Comparison of ENCODE assay signal across 10 cellular contexts in the genomic region with DNA sequence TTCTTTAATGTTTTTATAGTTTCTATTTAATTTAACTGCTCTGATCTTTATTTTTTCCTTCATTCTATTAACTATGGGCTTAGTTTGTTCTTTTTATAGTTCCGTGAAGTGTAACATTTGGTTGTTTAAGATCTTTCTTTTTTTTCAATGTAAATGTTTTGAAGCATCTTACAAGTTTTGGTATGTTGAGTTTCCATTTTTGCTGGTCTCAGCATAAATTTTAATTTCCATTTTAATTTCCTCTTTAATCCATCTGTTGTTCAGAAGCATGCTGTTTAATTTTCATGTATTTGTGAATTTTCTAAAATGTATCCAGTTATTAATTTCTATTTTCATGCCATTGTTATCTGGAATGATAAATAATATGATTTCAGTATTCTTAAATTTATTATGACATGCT. TPM values are rescaled to one million over a fixed set of nuclear protein-coding genes. Genes with fewer than 3 reads are reported as not detected.
"Had no signal": no experiment of that assay in that cellular context is flagged by ENCODE, and none has a peak within 500 bp of the region (broad histone marks: within the 10 kb centered on the region; RNA-seq: fewer than 3 reads in every experiment).

No MANE protein-coding gene starts in this region.

- H3K4me3 ChIP-seq: GM23338 had no signal

- H3K9ac ChIP-seq: KMS-11 had no signal

- FAIRE-seq: H1, H54, HTR-8/SVneo had no signal

- ATAC-seq: GM23338 had no signal

- DNase-seq: H9, HCEC 1CT, Karpas-422, KBM-7 had no signal

- H3K27ac ChIP-seq: KMS-11 had no signal

- H3K4me2 ChIP-seq: GM23338, KMS-11 had no signal

- H2AFZ ChIP-seq: GM23338 had no signal

RNA-seq across cellular contexts. Expression of gene GLYATL2, which starts 17.0 kb away (rescaled TPM):
- total RNA-seq: H9, HT-29 had no signal
